8 cellular contexts compared by ENCODE assay signal in the genomic region with DNA sequence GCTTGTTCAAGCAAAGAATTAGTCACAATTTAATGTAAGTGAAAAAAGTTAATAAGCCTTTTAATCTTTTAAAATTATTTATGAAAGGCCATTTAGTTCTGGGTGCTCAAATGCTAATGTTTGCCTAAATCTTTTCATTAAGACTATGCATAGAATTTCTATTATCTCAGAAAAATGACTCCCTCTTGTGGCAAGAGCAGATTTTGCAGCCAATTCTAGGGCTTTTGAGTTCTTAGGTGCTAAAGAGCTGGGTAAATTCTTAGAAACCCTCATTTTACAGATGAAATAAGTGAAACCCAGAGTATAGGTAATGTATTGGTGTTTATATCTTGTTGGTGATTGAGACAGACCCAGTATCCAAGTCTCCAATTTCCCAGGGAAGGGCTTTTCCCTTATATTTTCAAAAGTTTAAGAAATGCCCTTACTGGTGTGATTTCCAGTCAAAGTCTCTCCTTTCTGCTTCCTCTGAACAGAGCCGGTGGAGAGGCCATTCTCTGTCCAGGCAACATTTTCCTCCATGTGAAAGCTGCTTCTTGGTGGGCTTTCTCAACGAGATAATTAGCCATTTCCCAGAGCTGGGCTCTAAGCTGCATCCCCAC.
DNase-seq lines count a peak whose midpoint lies in the region; ATAC-seq and TF ChIP-seq lines count a peak whose summit lies in the region.

No MANE protein-coding gene starts in this region.

- no peak overlapping the region for H3K4me2 ChIP-seq in OCI-LY1 (ENCODE audit: low read length)

- H3K9me2 ChIP-seq in OCI-LY1 (ENCODE audit: low read depth, low read length): no peaks in the 10 kb centered on the region

- peak; percentile 80 for TF ChIP-seq CTCF in OCI-LY1 (IDR thresholded peaks at IDR 0.05; ENCODE audit: low read length)

- peak; percentile 7 to 38 for DNase-seq in activated CD4-positive, alpha-beta T cell treated with anti-CD3 and anti-CD28 coated beads for 24 hours (ENCODE audit: low read depth in 2 of 2)
- DNase-seq in activated CD4-positive, alpha-beta T cell treated with anti-CD3 and anti-CD28 coated beads for 1 hour: no peak
- peak; percentile 72 for DNase-seq in astrocyte of the hippocampus (ENCODE audit: low read depth, low spot score)
- DNase-seq in iris pigment epithelial cell (ENCODE audit: low read depth): peak; percentile 55
- DNase-seq in stimulated activated CD4-positive, alpha-beta T cell treated with anti-CD3 and anti-CD28 coated beads, Interleukin-4, amount 100 ng/mL, for 24 hours: peak; percentile 56
- no peak for DNase-seq in SKM-1 (lab: John Stamatoyannopoulos, UW; ENCODE audit: unreplicated experiment)

- H3K27me3 ChIP-seq in OCI-LY1 (ENCODE audit: insufficient read depth, low read length): no peaks in the 10 kb centered on the region

- no peak overlapping the region for H2AFZ ChIP-seq in OCI-LY1 (ENCODE audit: low read length)

- no peak overlapping the region for H3K27ac ChIP-seq in OCI-LY1 (ENCODE audit: low read depth, low read length, poor library complexity, severe bottlenecking)

- H3F3A ChIP-seq in OCI-LY1 (ENCODE audit: insufficient read depth, low read length): no peaks in the 10 kb centered on the region

- no peak overlapping the region for H3K4me3 ChIP-seq in OCI-LY1 (ENCODE audit: low read depth, low read length, poor library complexity, severe bottlenecking)

- H3K79me2 ChIP-seq in OCI-LY1 (ENCODE audit: insufficient read depth, low read length): no peaks in the 10 kb centered on the region

- no peaks in the 10 kb centered on the region for H4K20me1 ChIP-seq in OCI-LY1 (ENCODE audit: insufficient read depth, low read length)

- no peaks in the 10 kb centered on the region for H3K36me3 ChIP-seq in OCI-LY1 (ENCODE audit: insufficient read depth, low read length)

- ATAC-seq in HG02798 (IDR thresholded peaks at IDR 0.05; ENCODE audit: poor library complexity, unreplicated experiment): peak; percentile 62

- H3K9me3 ChIP-seq in OCI-LY1 (ENCODE audit: low read length): no peaks in the 10 kb centered on the region

- no peak overlapping the region for H3K9ac ChIP-seq in OCI-LY1 (ENCODE audit: low read length)

- H3K4me1 ChIP-seq in OCI-LY1 (ENCODE audit: insufficient read depth, low read length, severe bottlenecking): no peaks in the 10 kb centered on the region

Comparison
In these comparisons a context has a peak if more than half of its experiments do, and no peak if none do; other contexts are left out.
1. DNase-seq: peak in activated CD4-positive, alpha-beta T cell treated with anti-CD3 and anti-CD28 coated beads for 24 hours (2 of 2), astrocyte of the hippocampus (single experiment), iris pigment epithelial cell (single experiment) and stimulated activated CD4-positive, alpha-beta T cell treated with anti-CD3 and anti-CD28 coated beads, Interleukin-4, amount 100 ng/mL, for 24 hours (single experiment); none in activated CD4-positive, alpha-beta T cell treated with anti-CD3 and anti-CD28 coated beads for 1 hour (single experiment) and SKM-1 (single experiment).